ENCODE assay signal across 8 cellular contexts in the genomic region with DNA sequence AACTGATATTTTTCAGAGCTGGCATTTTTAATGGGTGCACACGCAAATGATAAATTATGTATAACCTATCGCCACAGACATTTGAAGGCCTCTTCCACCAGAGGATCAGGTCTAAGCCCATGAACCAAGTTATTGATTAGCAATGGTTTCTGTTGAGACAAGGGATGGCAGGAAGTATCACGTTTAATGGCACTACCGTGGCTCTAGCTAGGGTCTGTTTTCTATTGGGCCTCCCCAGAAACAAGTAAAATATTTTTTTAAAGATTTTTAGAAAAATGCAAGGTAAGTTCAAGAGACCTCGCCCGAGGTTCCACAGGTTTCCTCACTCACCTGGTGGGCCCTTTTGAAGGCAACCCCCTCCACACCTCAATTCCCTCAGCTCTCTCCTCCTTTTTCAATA. TPM values are rescaled to one million over a fixed set of nuclear protein-coding genes. Genes with fewer than 3 reads are reported as not detected.
DNase-seq lines count a peak whose midpoint lies in the region; ATAC-seq and TF ChIP-seq lines count a peak whose summit lies in the region.

No MANE protein-coding gene starts in this region.

- H3K4me3 Mint-ChIP-seq in activated T-cell treated with anti-CD3 and anti-CD28 coated beads, Interleukin-2, amount 50 U/mL, for 24 hours, result peak overlapping the region; percentile 84
- H3K4me3 Mint-ChIP-seq in chondrocyte (ENCODE audit: unreplicated experiment), result peak overlapping the region; percentile 84
- peak overlapping the region; percentile 93 for H3K4me3 Mint-ChIP-seq in natural killer cell

- peaks cover 54% of the 10 kb centered on the region for H3K79me2 ChIP-seq in KMS-11 (ENCODE audit: insufficient read depth, low read depth)

- H3K27ac Mint-ChIP-seq in activated T-cell treated with anti-CD3 and anti-CD28 coated beads, Interleukin-2, amount 50 U/mL, for 24 hours, result peak overlapping the region; percentile 85
- H3K27ac Mint-ChIP-seq in chondrocyte (ENCODE audit: unreplicated experiment) (peak overlapping the region; percentile 94), natural killer cell (peak overlapping the region; percentile 70 to 96)

- intact Hi-C loops in natural killer cell (cut with micrococcal nuclease), result no loop called here

- H4K20me1 ChIP-seq in KMS-11 (ENCODE audit: insufficient read depth), result no peaks in the 10 kb centered on the region

- peak overlapping the region; percentile 27; the same call in 1 of the 2 replicates for H3K27ac ChIP-seq in KMS-11

- H3K27me3 ChIP-seq in KMS-11 (ENCODE audit: insufficient read depth, low read depth), result no peaks in the 10 kb centered on the region

- H3K4me1 ChIP-seq in KMS-11 (ENCODE audit: low read depth, poor library complexity, severe bottlenecking), result peaks cover 57% of the 10 kb centered on the region

- H3K36me3 ChIP-seq in KMS-11 (ENCODE audit: insufficient read depth), result no peaks in the 10 kb centered on the region

- H3K4me1 Mint-ChIP-seq in activated T-cell treated with anti-CD3 and anti-CD28 coated beads, Interleukin-2, amount 50 U/mL, for 24 hours (ENCODE audit: low read depth), result peaks cover 52% of the 10 kb centered on the region
- H3K4me1 Mint-ChIP-seq in chondrocyte (ENCODE audit: low read depth), result peaks cover 54% of the 10 kb centered on the region
- H3K4me1 Mint-ChIP-seq in natural killer cell, result peaks cover 33 to 37% of the 10 kb centered on the region in 2 donors

- H3K9me3 Mint-ChIP-seq in activated T-cell treated with anti-CD3 and anti-CD28 coated beads, Interleukin-2, amount 50 U/mL, for 24 hours, result no peaks in the 10 kb centered on the region
- H3K9me3 Mint-ChIP-seq in chondrocyte (ENCODE audit: low read depth) (no peaks in the 10 kb centered on the region), natural killer cell (no peaks in the 10 kb centered on the region)

- H3K27me3 Mint-ChIP-seq in activated T-cell treated with anti-CD3 and anti-CD28 coated beads, Interleukin-2, amount 50 U/mL, for 24 hours, result no peaks in the 10 kb centered on the region
- H3K27me3 Mint-ChIP-seq in chondrocyte (ENCODE audit: low read depth) (no peaks in the 10 kb centered on the region), natural killer cell (ENCODE audit: low read depth in 2 of 2) (no peaks in the 10 kb centered on the region)

- TF ChIP-seq CTCF in KMS-11 (conservative IDR thresholded peaks at IDR 0.05; ENCODE audit: low read depth, low read length) (no peak), chondrocyte (IDR thresholded peaks at IDR 0.05) (no peak), natural killer cell (IDR thresholded peaks at IDR 0.05) (no peak)

- peak overlapping the region; percentile 85; the same call in 1 of the 2 replicates for H3K9ac ChIP-seq in KMS-11

- H3K36me3 Mint-ChIP-seq in activated T-cell treated with anti-CD3 and anti-CD28 coated beads, Interleukin-2, amount 50 U/mL, for 24 hours (ENCODE audit: low read depth), result peaks cover 8% of the 10 kb centered on the region
- H3K36me3 Mint-ChIP-seq in chondrocyte (ENCODE audit: low read depth) (peaks cover 7% of the 10 kb centered on the region), natural killer cell (no peaks in the 10 kb centered on the region)

- peak overlapping the region; percentile 84 for H3K4me2 ChIP-seq in KMS-11

- ATAC-seq in natural killer cell, result no peak

- no peak for DNase-seq in activated T-cell treated with anti-CD3 and anti-CD28 coated beads, Interleukin-2, amount 50 U/mL, for 24 hours
- DNase-seq in activated T-cell treated with anti-CD3 and anti-CD28 coated beads for 4 hours, result no peak
- DNase-seq in chondrocyte (ENCODE audit: low spot score), result no peak
- DNase-seq in natural killer cell, result no peak
- no peak for DNase-seq in DMS114 treated with DMSO at 0.1 percent for 48 hours (lab: John Stamatoyannopoulos, UW; ENCODE audit: unreplicated experiment)
- DNase-seq in activated gamma-delta T cell treated with Interleukin-2 at 50 U/mL for 16 hours, result no peak
- DNase-seq in activated CD4-positive, alpha-beta T cell treated with anti-CD3 and anti-CD28 coated beads for 48 hours, result no peak

- H3K4me3 ChIP-seq in KMS-11 (IDR thresholded peaks at IDR 0.05; ENCODE audit: insufficient read depth, low read depth, low read length), result peak overlapping the region; percentile 67

- peak overlapping the region; percentile 97; the same call in 1 of the 2 replicates for H2AFZ ChIP-seq in KMS-11 (ENCODE audit: low read depth)

RNA-seq across cellular contexts. Expression of gene GFPT1, which starts 0.7 kb away (rescaled TPM):
- total RNA-seq in chondrocyte (102 to 144 TPM (median 142 TPM) in 3 replicates), natural killer cell (10 to 100 TPM; 13.9 to 16.4 (median 15.0) TPM)

RNA-seq across cellular contexts. Expression of gene NFU1, which starts 50.9 kb away (rescaled TPM):
- total RNA-seq in chondrocyte, result 40.7 to 42.5 TPM (median 40.7 TPM) in 3 replicates
- 10 to 100 TPM; 21.4 to 25.0 (median 23.6) TPM for total RNA-seq in natural killer cell
